8 cellular contexts compared by ENCODE assay signal in the genomic region with DNA sequence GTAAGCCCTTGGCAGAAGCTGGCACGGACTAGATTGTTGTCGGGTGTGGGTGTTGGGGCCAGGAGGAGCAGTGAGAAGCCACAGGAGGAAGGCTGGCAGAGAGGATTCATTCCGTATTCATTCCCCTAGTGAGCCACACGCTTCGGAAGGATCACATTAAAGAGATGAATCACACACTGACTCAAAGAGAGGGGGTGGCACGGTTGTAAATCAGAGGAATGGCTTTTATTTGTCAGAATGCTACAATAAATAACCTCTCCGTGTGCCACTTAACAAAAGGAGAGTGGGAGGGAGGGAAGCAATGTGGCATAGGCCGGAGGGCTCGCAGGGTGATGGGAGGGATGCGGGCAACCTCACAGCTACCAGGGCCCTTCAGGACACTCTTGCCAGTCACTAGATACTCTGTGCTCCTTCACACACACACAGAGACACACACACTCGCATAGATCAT.
DNase-seq lines count a peak whose midpoint lies in the region; ATAC-seq and TF ChIP-seq lines count a peak whose summit lies in the region.

No MANE protein-coding gene starts in this region.

- H3K79me2 ChIP-seq in neural progenitor cell (ENCODE audit: low read depth) = no peaks in the 10 kb centered on the region

- peaks cover 20% of the 10 kb centered on the region for H3K4me1 Mint-ChIP-seq in brain
- peaks cover 16% of the 10 kb centered on the region for H3K4me1 Mint-ChIP-seq in neural progenitor cell

- H3K4me3 ChIP-seq in neural progenitor cell = no peak overlapping the region

- H3K9ac ChIP-seq in neural progenitor cell = no peak overlapping the region

- no peaks in the 10 kb centered on the region for H3K27me3 Mint-ChIP-seq in brain
- peaks cover 4% of the 10 kb centered on the region for H3K27me3 Mint-ChIP-seq in neural progenitor cell (ENCODE audit: insufficient read depth, low read depth)

- DNase-seq in Ammon's horn (ENCODE audit: low spot score) = peak; percentile 83
- DNase-seq in MV-4-11 (lab: John Stamatoyannopoulos, UW) = peak; percentile 65
- no peak for DNase-seq in neural progenitor cell (ENCODE audit: low spot score)
- no peak for DNase-seq in NCI-H2196 treated with DMSO at 0.1 percent for 48 hours (lab: John Stamatoyannopoulos, UW; ENCODE audit: unreplicated experiment)
- DNase-seq in NCI-H1694 (lab: John Stamatoyannopoulos, UW) = no peak

- no peaks in the 10 kb centered on the region for H3K9me3 ChIP-seq in neural progenitor cell (ENCODE audit: low read depth)

- H3K27me3 ChIP-seq in neural progenitor cell = no peaks in the 10 kb centered on the region

- H2AFZ ChIP-seq in neural progenitor cell (replicated peaks) = peak overlapping the region; percentile 40

- no peak overlapping the region for H3K27ac ChIP-seq in neural progenitor cell

- H3K27ac Mint-ChIP-seq in brain = peak overlapping the region; percentile 35 to 86 (median 63)
- H3K27ac Mint-ChIP-seq in neural progenitor cell = no peak overlapping the region

- H3K4me2 ChIP-seq in neural progenitor cell = no peak overlapping the region

- H3F3A ChIP-seq in neural progenitor cell (ENCODE audit: low read depth) = no peaks in the 10 kb centered on the region

- H3K9me3 Mint-ChIP-seq in brain (peaks cover 0 to 3% (median 0%) of the 10 kb centered on the region in 5 experiments), neural progenitor cell (no peaks in the 10 kb centered on the region)

- H3K36me3 Mint-ChIP-seq in brain = no peaks in the 10 kb centered on the region
- H3K36me3 Mint-ChIP-seq in neural progenitor cell = no peaks in the 10 kb centered on the region

- H4K20me1 ChIP-seq in neural progenitor cell (ENCODE audit: low read depth) = no peaks in the 10 kb centered on the region

- ATAC-seq in GM19467 (IDR thresholded peaks at IDR 0.05; ENCODE audit: unreplicated experiment) (no peak), GM19324 (IDR thresholded peaks at IDR 0.05; ENCODE audit: low FRiP score, unreplicated experiment) (no peak)

- peaks cover 6% of the 10 kb centered on the region for H3K4me1 ChIP-seq in neural progenitor cell

- TF ChIP-seq CTCF in brain (conservative IDR thresholded peaks at IDR 0.05) = no peak
- no peak for TF ChIP-seq CTCF in neural progenitor cell (IDR thresholded peaks at IDR 0.05)

- H3K36me3 ChIP-seq in neural progenitor cell = no peaks in the 10 kb centered on the region

- H3K4me3 Mint-ChIP-seq in brain (peak overlapping the region in 4 of 5 experiments; percentile 3 to 31 (median 20)), neural progenitor cell (no peak overlapping the region)

Comparison
In these comparisons a context has a peak if more than half of its experiments do, and no peak if none do; other contexts are left out.
1. DNase-seq: peak in Ammon's horn (single experiment) and MV-4-11 (single experiment); none in neural progenitor cell (single experiment), NCI-H2196 treated with DMSO at 0.1 percent for 48 hours (single experiment) and NCI-H1694 (single experiment).